In the genomic region with DNA sequence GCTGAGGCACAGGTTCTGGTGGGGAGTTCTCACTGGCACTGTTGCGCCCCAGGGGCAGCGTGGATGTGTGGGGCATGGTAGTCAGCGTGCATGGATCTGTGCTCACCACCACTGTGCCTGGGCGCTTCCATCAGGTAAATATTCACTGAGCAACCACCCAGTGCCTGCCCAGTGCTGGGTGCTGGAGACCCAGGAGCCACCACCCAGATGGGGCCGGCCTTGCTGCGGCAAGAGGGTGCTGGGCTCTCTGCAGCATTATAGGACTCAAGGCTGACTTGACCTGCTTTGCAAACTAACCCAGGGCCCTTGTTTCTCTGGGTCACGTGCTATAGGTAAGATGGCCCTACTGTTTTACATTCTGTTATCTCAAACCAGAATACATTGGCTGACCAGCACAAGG, we compare ENCODE assay signal across 22 cellular contexts.
DNase-seq lines count a peak whose midpoint lies in the region; ATAC-seq and TF ChIP-seq lines count a peak whose summit lies in the region.
"Had no signal": no experiment of that assay in that cellular context is flagged by ENCODE, and none has a peak within 500 bp of the region (broad histone marks: within the 10 kb centered on the region; RNA-seq: fewer than 3 reads in every experiment).

No MANE protein-coding gene starts in this region.

- no peak overlapping the region for H2AFZ ChIP-seq in trophoblast cell (ENCODE audit: insufficient read depth, low read length, poor library complexity)
- H2AFZ ChIP-seq in GM23248: no peak overlapping the region

- H3K4me1 Mint-ChIP-seq in activated CD8-positive, alpha-beta memory T cell treated with anti-CD3 and anti-CD28 coated beads, Interleukin-2, amount 10 ng/mL, durations not matched to agents 7 days and 5 days: peaks cover 31% of the 10 kb centered on the region

- H3K27ac ChIP-seq in RWPE2 (ENCODE audit: poor library complexity, severe bottlenecking): no peak overlapping the region
- no peak overlapping the region for H3K27ac ChIP-seq in trophoblast cell (ENCODE audit: low read depth, low read length)
- H3K27ac ChIP-seq in GM23248: no peak overlapping the region
- H3K27ac ChIP-seq: skin epidermis, thoracic aorta had no signal

- peaks cover 37% of the 10 kb centered on the region for H3F3A ChIP-seq in GM23248 (ENCODE audit: insufficient read depth)

- no peak overlapping the region for H3K4me2 ChIP-seq in trophoblast cell (ENCODE audit: low read length)
- H3K4me2 ChIP-seq in GM23248 (ENCODE audit: unreplicated experiment): no peak overlapping the region

- peak; percentile 5 for ATAC-seq in GM19438 (IDR thresholded peaks at IDR 0.05; ENCODE audit: low read depth, unreplicated experiment)
- ATAC-seq in HG02943 (IDR thresholded peaks at IDR 0.05; ENCODE audit: low read depth, unreplicated experiment): peak; percentile 7
- ATAC-seq in RWPE2 (ENCODE audit: low read depth): no peak
- ATAC-seq in HG03039 (IDR thresholded peaks at IDR 0.05; ENCODE audit: unreplicated experiment): no peak
- no peak for ATAC-seq in activated CD8-positive, alpha-beta memory T cell treated with anti-CD3 and anti-CD28 coated beads, Interleukin-2, amount 10 ng/mL, durations not matched to agents 7 days and 5 days
- ATAC-seq: activated naive CD4-positive, alpha-beta T cell treated with anti-CD3 and anti-CD28 coated beads, Interleukin-2, amount 50 U/mL, for 72 hours; natural killer cell had no signal

- H3K9me3 Mint-ChIP-seq in activated CD8-positive, alpha-beta memory T cell treated with anti-CD3 and anti-CD28 coated beads, Interleukin-2, amount 10 ng/mL, durations not matched to agents 7 days and 5 days (ENCODE audit: low read depth): no peaks in the 10 kb centered on the region
- H3K9me3 Mint-ChIP-seq: activated CD4-positive, alpha-beta memory T cell treated with anti-CD3 and anti-CD28 coated beads, Interleukin-2, amount 10 ng/mL, durations not matched to agents 7 days and 5 days; activated naive CD4-positive, alpha-beta T cell treated with anti-CD3 and anti-CD28 coated beads, Interleukin-2, amount 50 U/mL, for 72 hours; natural killer cell had no signal

- peak overlapping the region; percentile 76 for H3K18ac ChIP-seq in trophoblast cell (ENCODE audit: low read length)

- no peak overlapping the region for H2BK12ac ChIP-seq in trophoblast cell (ENCODE audit: low read length)

- no peak for TF ChIP-seq CTCF in RWPE2 (IDR thresholded peaks at IDR 0.05; ENCODE audit: poor library complexity, severe bottlenecking)

- in situ Hi-C loops in GM23248 (cut with MboI): no loop called here

- H3K27me3 ChIP-seq in RWPE2 (ENCODE audit: insufficient read depth, poor library complexity, severe bottlenecking) (no peaks in the 10 kb centered on the region), trophoblast cell (ENCODE audit: insufficient read depth, low read length) (no peaks in the 10 kb centered on the region), GM23248 (replicated peaks; ENCODE audit: insufficient read depth) (no peaks in the 10 kb centered on the region)

- no peak overlapping the region for H4K8ac ChIP-seq in trophoblast cell (ENCODE audit: low read depth, low read length)

- no peak overlapping the region for H3K23ac ChIP-seq in trophoblast cell (ENCODE audit: low read length)

- no peaks in the 10 kb centered on the region; the same call in 1 of the 2 replicates for H4K20me1 ChIP-seq in GM23248 (ENCODE audit: insufficient read depth)

- H3K36me3 ChIP-seq in RWPE2 (ENCODE audit: low read depth) (no peaks in the 10 kb centered on the region; the same call in none of the 2 replicates), trophoblast cell (ENCODE audit: control insufficient read depth in 1 of 2, insufficient read depth in 2 of 2, low read length in 2 of 2) (peaks cover 2 to 3% of the 10 kb centered on the region in 2 experiments), GM23248 (ENCODE audit: low read depth) (no peaks in the 10 kb centered on the region)
- H3K36me3 ChIP-seq: thoracic aorta had no signal

- H4K91ac ChIP-seq in trophoblast cell (ENCODE audit: low read depth, low read length): no peak overlapping the region

- H3K4me3 ChIP-seq in RWPE2 (ENCODE audit: severe bottlenecking): no peak overlapping the region
- H3K4me3 ChIP-seq in trophoblast cell (ENCODE audit: low read depth, low read length): no peak overlapping the region
- no peak overlapping the region for H3K4me3 ChIP-seq in GM23248
- H3K4me3 ChIP-seq: skin epidermis, thoracic aorta had no signal

- H3K27me3 Mint-ChIP-seq in activated CD8-positive, alpha-beta memory T cell treated with anti-CD3 and anti-CD28 coated beads, Interleukin-2, amount 10 ng/mL, durations not matched to agents 7 days and 5 days: no peaks in the 10 kb centered on the region
- H3K27me3 Mint-ChIP-seq: activated CD4-positive, alpha-beta memory T cell treated with anti-CD3 and anti-CD28 coated beads, Interleukin-2, amount 10 ng/mL, durations not matched to agents 7 days and 5 days; progenitor cell of endocrine pancreas; T-helper 17 cell had no signal

- no peak overlapping the region for H3K4me3 Mint-ChIP-seq in activated CD8-positive, alpha-beta memory T cell treated with anti-CD3 and anti-CD28 coated beads, Interleukin-2, amount 10 ng/mL, durations not matched to agents 7 days and 5 days
- H3K4me3 Mint-ChIP-seq: activated CD4-positive, alpha-beta memory T cell treated with anti-CD3 and anti-CD28 coated beads, Interleukin-2, amount 10 ng/mL, durations not matched to agents 7 days and 5 days; natural killer cell; T-helper 17 cell had no signal

- CTCF ChIA-PET in activated CD8-positive, alpha-beta memory T cell treated with anti-CD3 and anti-CD28 coated beads, Interleukin-2, amount 10 ng/mL, durations not matched to agents 7 days and 5 days (lab: Charles Lee): interaction anchor here (0.7 kb wide), 1 partner anchor 21 kb away, joined by 3 read pairs; no protein-coding TSS in a partner anchor

- no peaks in the 10 kb centered on the region for H3K36me3 Mint-ChIP-seq in activated CD8-positive, alpha-beta memory T cell treated with anti-CD3 and anti-CD28 coated beads, Interleukin-2, amount 10 ng/mL, durations not matched to agents 7 days and 5 days
- H3K36me3 Mint-ChIP-seq: activated naive CD4-positive, alpha-beta T cell treated with anti-CD3 and anti-CD28 coated beads, Interleukin-2, amount 50 U/mL, for 72 hours; natural killer cell had no signal

- H3K79me2 ChIP-seq in trophoblast cell (ENCODE audit: control insufficient read depth, insufficient read depth, low read length, poor library complexity) (peaks cover 2% of the 10 kb centered on the region), GM23248 (ENCODE audit: insufficient read depth) (peaks cover 60% of the 10 kb centered on the region)

- no peak overlapping the region for H4K12ac ChIP-seq in trophoblast cell (ENCODE audit: low read depth, low read length)

- H3K9ac ChIP-seq in trophoblast cell (ENCODE audit: low read length) (no peak overlapping the region), GM23248 (no peak overlapping the region)

- H3K9me3 ChIP-seq in RWPE2 (ENCODE audit: severe bottlenecking) (no peaks in the 10 kb centered on the region), trophoblast cell (ENCODE audit: insufficient read depth, low read depth, low read length) (no peaks in the 10 kb centered on the region), GM23248 (ENCODE audit: low read depth) (no peaks in the 10 kb centered on the region)
- H3K9me3 ChIP-seq: thoracic aorta had no signal

- H3K14ac ChIP-seq in trophoblast cell (ENCODE audit: low read length): peak overlapping the region; percentile 24

- H3K79me1 ChIP-seq in trophoblast cell (ENCODE audit: low read length): peaks cover 29% of the 10 kb centered on the region

- no peak overlapping the region for H2BK5ac ChIP-seq in trophoblast cell (ENCODE audit: low read depth, low read length, poor library complexity)

- WGBS in trophoblast cell (ENCODE audit: extremely low coverage, insufficient coverage, insufficient read length): no CpG with 5 or more reads among the region's 7 CpGs
- 96 to 97% methylated on average over 7 of the region's 7 CpGs for WGBS in GM23248 (ENCODE audit: low coverage in 1 of 2, low lambda C conversion rate in 2 of 2, missing lambda C conversion rate in 2 of 2), 2 experiments

- H2BK120ac ChIP-seq in trophoblast cell (ENCODE audit: insufficient read depth, low read length, poor library complexity): no peak overlapping the region

- no peaks in the 10 kb centered on the region for H3K9me2 ChIP-seq in GM23248 (ENCODE audit: insufficient read depth)

- no peak overlapping the region for H2AK5ac ChIP-seq in trophoblast cell (ENCODE audit: low read length)

- H3K27ac Mint-ChIP-seq in activated CD8-positive, alpha-beta memory T cell treated with anti-CD3 and anti-CD28 coated beads, Interleukin-2, amount 10 ng/mL, durations not matched to agents 7 days and 5 days: no peak overlapping the region
- H3K27ac Mint-ChIP-seq: activated CD4-positive, alpha-beta memory T cell treated with anti-CD3 and anti-CD28 coated beads, Interleukin-2, amount 10 ng/mL, durations not matched to agents 7 days and 5 days; activated naive CD4-positive, alpha-beta T cell treated with anti-CD3 and anti-CD28 coated beads, Interleukin-2, amount 50 U/mL, for 72 hours; progenitor cell of endocrine pancreas had no signal

- DNase-seq in RWPE2 (ENCODE audit: low spot score): peak; percentile 62
- no peak for DNase-seq in trophoblast cell
- DNase-seq in activated CD8-positive, alpha-beta memory T cell treated with anti-CD3 and anti-CD28 coated beads, Interleukin-2, amount 10 ng/mL, durations not matched to agents 7 days and 5 days: no peak
- DNase-seq in glomerular visceral epithelial cell (ENCODE audit: extremely low spot score): no peak
- no peak for DNase-seq in GM23248
- DNase-seq: activated CD4-positive, alpha-beta memory T cell treated with anti-CD3 and anti-CD28 coated beads, Interleukin-2, amount 10 ng/mL, durations not matched to agents 7 days and 5 days; activated T-cell treated with anti-CD3 and anti-CD28 coated beads, Interleukin-2, amount 50 U/mL, for 48 hours; HCEC 1CT; kidney; natural killer cell; NCI-H2029 treated with DMSO at 0.1 percent for 48 hours; NCI-H446; SHP77 treated with DMSO at 0.1 percent for 48 hours; stimulated activated CD8-positive, alpha-beta memory T cell treated with anti-CD3 and anti-CD28 coated beads, Interleukin-4, amount 100 ng/mL, for 48 hours; T-helper 17 cell had no signal

- no peak overlapping the region for H3K4ac ChIP-seq in trophoblast cell (ENCODE audit: low read depth, low read length)

- H3K4me1 ChIP-seq in RWPE2 (ENCODE audit: insufficient read depth, poor library complexity, severe bottlenecking): peaks cover 40% of the 10 kb centered on the region
- peaks cover 56 to 65% of the 10 kb centered on the region in 2 experiments for H3K4me1 ChIP-seq in trophoblast cell (ENCODE audit: control insufficient read depth in 1 of 2, insufficient read depth in 2 of 2, low read length in 2 of 2)
- peaks cover 46% of the 10 kb centered on the region for H3K4me1 ChIP-seq in GM23248 (ENCODE audit: insufficient read depth)

Comparison
In these comparisons a context has a peak if more than half of its experiments do, and no peak if none do; other contexts are left out.
1. ATAC-seq: peak in GM19438 (single experiment) and HG02943 (single experiment); none in RWPE2 (single experiment), HG03039 (single experiment) and activated CD8-positive, alpha-beta memory T cell treated with anti-CD3 and anti-CD28 coated beads, Interleukin-2, amount 10 ng/mL, durations not matched to agents 7 days and 5 days (single experiment).